ENCODE assay signal across 1 cellular context in the genomic region with DNA sequence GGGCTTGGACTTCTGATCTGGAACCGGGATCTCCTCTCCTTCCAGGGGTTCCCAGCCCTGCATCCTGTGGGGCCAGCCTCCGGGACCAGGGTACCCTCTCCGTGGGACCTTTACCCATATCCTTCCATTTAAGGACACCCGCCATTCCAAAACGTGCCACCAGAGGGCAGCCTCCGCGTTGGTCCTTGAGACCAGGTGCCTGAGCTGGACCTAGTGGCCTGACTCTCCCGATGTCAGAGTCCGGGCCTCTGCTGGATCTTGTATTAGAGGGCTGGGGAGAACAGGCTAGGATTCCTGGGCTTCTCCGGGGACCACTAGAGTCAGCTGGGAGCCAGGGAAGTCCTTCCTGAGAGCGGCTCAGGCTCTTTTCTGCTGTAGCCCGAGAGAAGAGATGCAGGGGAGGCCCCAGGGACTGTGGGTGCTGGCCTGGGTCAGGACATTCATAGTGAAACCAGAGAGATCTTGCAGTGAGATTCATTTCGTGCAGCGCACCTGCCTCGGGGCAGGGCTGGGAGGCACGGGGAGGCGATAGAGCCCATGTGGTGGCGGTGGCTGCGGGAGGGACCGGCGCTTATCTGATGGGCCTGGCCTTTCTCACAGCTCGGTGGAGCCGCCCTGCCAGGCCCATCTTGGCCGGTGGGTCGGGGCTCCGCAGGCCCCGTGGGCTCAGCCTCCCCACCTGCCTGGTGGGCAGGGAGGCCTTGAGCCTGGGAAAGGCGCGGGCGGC.
TF ChIP-seq lines count a peak whose summit lies in the region.

No MANE protein-coding gene starts in this region.

TF ChIP-seq in HepG2, 621 proteins besides CTCF, POLR2A, EP300 and RAD21 (continued from another document and continues in another):
- TF ChIP-seq, protein P1, sequence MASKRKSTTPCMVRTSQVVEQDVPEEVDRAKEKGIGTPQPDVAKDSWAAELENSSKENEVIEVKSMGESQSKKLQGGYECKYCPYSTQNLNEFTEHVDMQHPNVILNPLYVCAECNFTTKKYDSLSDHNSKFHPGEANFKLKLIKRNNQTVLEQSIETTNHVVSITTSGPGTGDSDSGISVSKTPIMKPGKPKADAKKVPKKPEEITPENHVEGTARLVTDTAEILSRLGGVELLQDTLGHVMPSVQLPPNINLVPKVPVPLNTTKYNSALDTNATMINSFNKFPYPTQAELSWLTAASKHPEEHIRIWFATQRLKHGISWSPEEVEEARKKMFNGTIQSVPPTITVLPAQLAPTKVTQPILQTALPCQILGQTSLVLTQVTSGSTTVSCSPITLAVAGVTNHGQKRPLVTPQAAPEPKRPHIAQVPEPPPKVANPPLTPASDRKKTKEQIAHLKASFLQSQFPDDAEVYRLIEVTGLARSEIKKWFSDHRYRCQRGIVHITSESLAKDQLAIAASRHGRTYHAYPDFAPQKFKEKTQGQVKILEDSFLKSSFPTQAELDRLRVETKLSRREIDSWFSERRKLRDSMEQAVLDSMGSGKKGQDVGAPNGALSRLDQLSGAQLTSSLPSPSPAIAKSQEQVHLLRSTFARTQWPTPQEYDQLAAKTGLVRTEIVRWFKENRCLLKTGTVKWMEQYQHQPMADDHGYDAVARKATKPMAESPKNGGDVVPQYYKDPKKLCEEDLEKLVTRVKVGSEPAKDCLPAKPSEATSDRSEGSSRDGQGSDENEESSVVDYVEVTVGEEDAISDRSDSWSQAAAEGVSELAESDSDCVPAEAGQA (IDR thresholded peaks at IDR 0.05; ENCODE audit: low read depth), result no peak
- TF ChIP-seq, protein P1 (CRISPR knock-in tag; IDR thresholded peaks at IDR 0.05; ENCODE audit: borderline replicate concordance), result no peak
- TF ChIP-seq HNF4A (CRISPR knock-in tag; IDR thresholded peaks at IDR 0.05), result peak; percentile 60; the same call in 1 of the 2 replicates
- TF ChIP-seq, protein P2, sequence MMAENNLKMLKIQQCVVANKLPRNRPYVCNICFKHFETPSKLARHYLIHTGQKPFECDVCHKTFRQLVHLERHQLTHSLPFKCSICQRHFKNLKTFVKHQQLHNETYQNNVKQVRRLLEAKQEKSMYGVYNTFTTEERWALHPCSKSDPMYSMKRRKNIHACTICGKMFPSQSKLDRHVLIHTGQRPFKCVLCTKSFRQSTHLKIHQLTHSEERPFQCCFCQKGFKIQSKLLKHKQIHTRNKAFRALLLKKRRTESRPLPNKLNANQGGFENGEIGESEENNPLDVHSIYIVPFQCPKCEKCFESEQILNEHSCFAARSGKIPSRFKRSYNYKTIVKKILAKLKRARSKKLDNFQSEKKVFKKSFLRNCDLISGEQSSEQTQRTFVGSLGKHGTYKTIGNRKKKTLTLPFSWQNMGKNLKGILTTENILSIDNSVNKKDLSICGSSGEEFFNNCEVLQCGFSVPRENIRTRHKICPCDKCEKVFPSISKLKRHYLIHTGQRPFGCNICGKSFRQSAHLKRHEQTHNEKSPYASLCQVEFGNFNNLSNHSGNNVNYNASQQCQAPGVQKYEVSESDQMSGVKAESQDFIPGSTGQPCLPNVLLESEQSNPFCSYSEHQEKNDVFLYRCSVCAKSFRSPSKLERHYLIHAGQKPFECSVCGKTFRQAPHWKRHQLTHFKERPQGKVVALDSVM (CRISPR knock-in tag; IDR thresholded peaks at IDR 0.05), result peak; percentile 29; the same call in 1 of the 2 replicates
- TF ChIP-seq PHB2 (IDR thresholded peaks at IDR 0.05; ENCODE audit: partially characterized antibody), result no peak
- TF ChIP-seq XBP1 (CRISPR knock-in tag; IDR thresholded peaks at IDR 0.05), result no peak
- TF ChIP-seq HNRNPLL (IDR thresholded peaks at IDR 0.05; ENCODE audit: low read depth, low read length, poor library complexity, severe bottlenecking), result no peak
- TF ChIP-seq KDM2A (CRISPR knock-in tag; IDR thresholded peaks at IDR 0.05; ENCODE audit: borderline replicate concordance, low read depth), result peak; percentile 76; the same call in 1 of the 2 replicates
- TF ChIP-seq ZEB1 (IDR thresholded peaks at IDR 0.05; ENCODE audit: insufficient replicate concordance, low read depth), result no peak
- peak; percentile 58; the same call in 1 of the 2 replicates for TF ChIP-seq ZNF441 (CRISPR knock-in tag; IDR thresholded peaks at IDR 0.05; ENCODE audit: borderline replicate concordance)
- TF ChIP-seq, protein P3, sequence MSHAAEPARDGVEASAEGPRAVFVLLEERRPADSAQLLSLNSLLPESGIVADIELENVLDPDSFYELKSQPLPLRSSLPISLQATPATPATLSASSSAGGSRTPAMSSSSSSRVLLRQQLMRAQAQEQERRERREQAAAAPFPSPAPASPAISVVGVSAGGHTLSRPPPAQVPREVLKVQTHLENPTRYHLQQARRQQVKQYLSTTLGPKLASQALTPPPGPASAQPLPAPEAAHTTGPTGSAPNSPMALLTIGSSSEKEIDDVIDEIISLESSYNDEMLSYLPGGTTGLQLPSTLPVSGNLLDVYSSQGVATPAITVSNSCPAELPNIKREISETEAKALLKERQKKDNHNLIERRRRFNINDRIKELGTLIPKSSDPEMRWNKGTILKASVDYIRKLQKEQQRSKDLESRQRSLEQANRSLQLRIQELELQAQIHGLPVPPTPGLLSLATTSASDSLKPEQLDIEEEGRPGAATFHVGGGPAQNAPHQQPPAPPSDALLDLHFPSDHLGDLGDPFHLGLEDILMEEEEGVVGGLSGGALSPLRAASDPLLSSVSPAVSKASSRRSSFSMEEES (CRISPR knock-in tag; IDR thresholded peaks at IDR 0.05), result no peak
- peak in 1 of 2 experiments; percentile 49; a peak in 1 of 4 replicates for TF ChIP-seq KLF16 (CRISPR knock-in tag; IDR thresholded peaks at IDR 0.05)
- TF ChIP-seq MIER3 (CRISPR knock-in tag; IDR thresholded peaks at IDR 0.05; ENCODE audit: borderline replicate concordance), result no peak
- TF ChIP-seq HOXA5 (CRISPR knock-in tag; IDR thresholded peaks at IDR 0.05), result no peak
- no peak for TF ChIP-seq RAD51 (IDR thresholded peaks at IDR 0.05; ENCODE audit: borderline replicate concordance)
- TF ChIP-seq ZNF644 (CRISPR knock-in tag; IDR thresholded peaks at IDR 0.05; ENCODE audit: low read depth), result no peak
- TF ChIP-seq SRF (IDR thresholded peaks at IDR 0.05; ENCODE audit: low read depth, low read length), result peak; percentile 65; the same call in 1 of the 2 replicates
- no peak for TF ChIP-seq RBM39 (IDR thresholded peaks at IDR 0.05; ENCODE audit: low read depth, low read length, poor library complexity, severe bottlenecking)
- no peak for TF ChIP-seq ZNF431 (CRISPR knock-in tag; IDR thresholded peaks at IDR 0.05; ENCODE audit: borderline replicate concordance, low read depth)
- TF ChIP-seq, protein P4, sequence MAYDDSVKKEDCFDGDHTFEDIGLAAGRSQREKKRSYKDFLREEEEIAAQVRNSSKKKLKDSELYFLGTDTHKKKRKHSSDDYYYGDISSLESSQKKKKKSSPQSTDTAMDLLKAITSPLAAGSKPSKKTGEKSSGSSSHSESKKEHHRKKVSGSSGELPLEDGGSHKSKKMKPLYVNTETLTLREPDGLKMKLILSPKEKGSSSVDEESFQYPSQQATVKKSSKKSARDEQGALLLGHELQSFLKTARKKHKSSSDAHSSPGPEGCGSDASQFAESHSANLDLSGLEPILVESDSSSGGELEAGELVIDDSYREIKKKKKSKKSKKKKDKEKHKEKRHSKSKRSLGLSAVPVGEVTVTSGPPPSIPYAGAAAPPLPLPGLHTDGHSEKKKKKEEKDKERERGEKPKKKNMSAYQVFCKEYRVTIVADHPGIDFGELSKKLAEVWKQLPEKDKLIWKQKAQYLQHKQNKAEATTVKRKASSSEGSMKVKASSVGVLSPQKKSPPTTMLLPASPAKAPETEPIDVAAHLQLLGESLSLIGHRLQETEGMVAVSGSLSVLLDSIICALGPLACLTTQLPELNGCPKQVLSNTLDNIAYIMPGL (CRISPR knock-in tag; IDR thresholded peaks at IDR 0.05; ENCODE audit: borderline replicate concordance in 1 of 2, low read depth in 1 of 2), result peak; percentile 46 to 51; a peak in 3 of 4 replicates
- TF ChIP-seq, protein P5, sequence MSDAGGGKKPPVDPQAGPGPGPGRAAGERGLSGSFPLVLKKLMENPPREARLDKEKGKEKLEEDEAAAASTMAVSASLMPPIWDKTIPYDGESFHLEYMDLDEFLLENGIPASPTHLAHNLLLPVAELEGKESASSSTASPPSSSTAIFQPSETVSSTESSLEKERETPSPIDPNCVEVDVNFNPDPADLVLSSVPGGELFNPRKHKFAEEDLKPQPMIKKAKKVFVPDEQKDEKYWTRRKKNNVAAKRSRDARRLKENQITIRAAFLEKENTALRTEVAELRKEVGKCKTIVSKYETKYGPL (CRISPR knock-in tag; IDR thresholded peaks at IDR 0.05), result no peak
- TF ChIP-seq KDM5A (IDR thresholded peaks at IDR 0.05; ENCODE audit: borderline replicate concordance, low read length), result no peak
- no peak for TF ChIP-seq NFYC (CRISPR knock-in tag; IDR thresholded peaks at IDR 0.05)
- TF ChIP-seq SAFB2 (CRISPR knock-in tag; IDR thresholded peaks at IDR 0.05; ENCODE audit: borderline replicate concordance, low read depth), result no peak
- TF ChIP-seq, protein P6, sequence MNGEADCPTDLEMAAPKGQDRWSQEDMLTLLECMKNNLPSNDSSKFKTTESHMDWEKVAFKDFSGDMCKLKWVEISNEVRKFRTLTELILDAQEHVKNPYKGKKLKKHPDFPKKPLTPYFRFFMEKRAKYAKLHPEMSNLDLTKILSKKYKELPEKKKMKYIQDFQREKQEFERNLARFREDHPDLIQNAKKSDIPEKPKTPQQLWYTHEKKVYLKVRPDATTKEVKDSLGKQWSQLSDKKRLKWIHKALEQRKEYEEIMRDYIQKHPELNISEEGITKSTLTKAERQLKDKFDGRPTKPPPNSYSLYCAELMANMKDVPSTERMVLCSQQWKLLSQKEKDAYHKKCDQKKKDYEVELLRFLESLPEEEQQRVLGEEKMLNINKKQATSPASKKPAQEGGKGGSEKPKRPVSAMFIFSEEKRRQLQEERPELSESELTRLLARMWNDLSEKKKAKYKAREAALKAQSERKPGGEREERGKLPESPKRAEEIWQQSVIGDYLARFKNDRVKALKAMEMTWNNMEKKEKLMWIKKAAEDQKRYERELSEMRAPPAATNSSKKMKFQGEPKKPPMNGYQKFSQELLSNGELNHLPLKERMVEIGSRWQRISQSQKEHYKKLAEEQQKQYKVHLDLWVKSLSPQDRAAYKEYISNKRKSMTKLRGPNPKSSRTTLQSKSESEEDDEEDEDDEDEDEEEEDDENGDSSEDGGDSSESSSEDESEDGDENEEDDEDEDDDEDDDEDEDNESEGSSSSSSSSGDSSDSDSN (CRISPR knock-in tag; IDR thresholded peaks at IDR 0.05), result peak; percentile 56; the same call in 1 of the 2 replicates
- TF ChIP-seq, protein P7, sequence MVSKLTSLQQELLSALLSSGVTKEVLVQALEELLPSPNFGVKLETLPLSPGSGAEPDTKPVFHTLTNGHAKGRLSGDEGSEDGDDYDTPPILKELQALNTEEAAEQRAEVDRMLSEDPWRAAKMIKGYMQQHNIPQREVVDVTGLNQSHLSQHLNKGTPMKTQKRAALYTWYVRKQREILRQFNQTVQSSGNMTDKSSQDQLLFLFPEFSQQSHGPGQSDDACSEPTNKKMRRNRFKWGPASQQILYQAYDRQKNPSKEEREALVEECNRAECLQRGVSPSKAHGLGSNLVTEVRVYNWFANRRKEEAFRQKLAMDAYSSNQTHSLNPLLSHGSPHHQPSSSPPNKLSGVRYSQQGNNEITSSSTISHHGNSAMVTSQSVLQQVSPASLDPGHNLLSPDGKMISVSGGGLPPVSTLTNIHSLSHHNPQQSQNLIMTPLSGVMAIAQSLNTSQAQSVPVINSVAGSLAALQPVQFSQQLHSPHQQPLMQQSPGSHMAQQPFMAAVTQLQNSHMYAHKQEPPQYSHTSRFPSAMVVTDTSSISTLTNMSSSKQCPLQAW (CRISPR knock-in tag; IDR thresholded peaks at IDR 0.05), result 0 out of 2 replicates have a peak, but pooled peaks have one; percentile 17
- TF ChIP-seq ZNF652 (CRISPR knock-in tag; IDR thresholded peaks at IDR 0.05; ENCODE audit: borderline replicate concordance, low read depth), result no peak
- peak; percentile 37; the same call in 1 of the 2 replicates for TF ChIP-seq BCL6 (CRISPR knock-in tag; IDR thresholded peaks at IDR 0.05)
- TF ChIP-seq, protein P8, sequence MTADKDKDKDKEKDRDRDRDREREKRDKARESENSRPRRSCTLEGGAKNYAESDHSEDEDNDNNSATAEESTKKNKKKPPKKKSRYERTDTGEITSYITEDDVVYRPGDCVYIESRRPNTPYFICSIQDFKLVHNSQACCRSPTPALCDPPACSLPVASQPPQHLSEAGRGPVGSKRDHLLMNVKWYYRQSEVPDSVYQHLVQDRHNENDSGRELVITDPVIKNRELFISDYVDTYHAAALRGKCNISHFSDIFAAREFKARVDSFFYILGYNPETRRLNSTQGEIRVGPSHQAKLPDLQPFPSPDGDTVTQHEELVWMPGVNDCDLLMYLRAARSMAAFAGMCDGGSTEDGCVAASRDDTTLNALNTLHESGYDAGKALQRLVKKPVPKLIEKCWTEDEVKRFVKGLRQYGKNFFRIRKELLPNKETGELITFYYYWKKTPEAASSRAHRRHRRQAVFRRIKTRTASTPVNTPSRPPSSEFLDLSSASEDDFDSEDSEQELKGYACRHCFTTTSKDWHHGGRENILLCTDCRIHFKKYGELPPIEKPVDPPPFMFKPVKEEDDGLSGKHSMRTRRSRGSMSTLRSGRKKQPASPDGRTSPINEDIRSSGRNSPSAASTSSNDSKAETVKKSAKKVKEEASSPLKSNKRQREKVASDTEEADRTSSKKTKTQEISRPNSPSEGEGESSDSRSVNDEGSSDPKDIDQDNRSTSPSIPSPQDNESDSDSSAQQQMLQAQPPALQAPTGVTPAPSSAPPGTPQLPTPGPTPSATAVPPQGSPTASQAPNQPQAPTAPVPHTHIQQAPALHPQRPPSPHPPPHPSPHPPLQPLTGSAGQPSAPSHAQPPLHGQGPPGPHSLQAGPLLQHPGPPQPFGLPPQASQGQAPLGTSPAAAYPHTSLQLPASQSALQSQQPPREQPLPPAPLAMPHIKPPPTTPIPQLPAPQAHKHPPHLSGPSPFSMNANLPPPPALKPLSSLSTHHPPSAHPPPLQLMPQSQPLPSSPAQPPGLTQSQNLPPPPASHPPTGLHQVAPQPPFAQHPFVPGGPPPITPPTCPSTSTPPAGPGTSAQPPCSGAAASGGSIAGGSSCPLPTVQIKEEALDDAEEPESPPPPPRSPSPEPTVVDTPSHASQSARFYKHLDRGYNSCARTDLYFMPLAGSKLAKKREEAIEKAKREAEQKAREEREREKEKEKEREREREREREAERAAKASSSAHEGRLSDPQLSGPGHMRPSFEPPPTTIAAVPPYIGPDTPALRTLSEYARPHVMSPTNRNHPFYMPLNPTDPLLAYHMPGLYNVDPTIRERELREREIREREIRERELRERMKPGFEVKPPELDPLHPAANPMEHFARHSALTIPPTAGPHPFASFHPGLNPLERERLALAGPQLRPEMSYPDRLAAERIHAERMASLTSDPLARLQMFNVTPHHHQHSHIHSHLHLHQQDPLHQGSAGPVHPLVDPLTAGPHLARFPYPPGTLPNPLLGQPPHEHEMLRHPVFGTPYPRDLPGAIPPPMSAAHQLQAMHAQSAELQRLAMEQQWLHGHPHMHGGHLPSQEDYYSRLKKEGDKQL (CRISPR knock-in tag; IDR thresholded peaks at IDR 0.05; ENCODE audit: low read depth), result no peak
